In genomic region chr19:57321746-57322145, GRCh38 we compare ENCODE assay signal across 1 cellular context.
TF ChIP-seq lines count a peak whose summit lies in the region.

No MANE protein-coding gene starts in this region.

TF ChIP-seq in GM23338, 12 proteins besides CTCF, POLR2A, EP300 and RAD21:
- TF ChIP-seq JUNB (IDR thresholded peaks at IDR 0.05; ENCODE audit: unreplicated experiment) (no peak), ZNF462 (CRISPR knock-in tag; IDR thresholded peaks at IDR 0.05) (no peak), EZH2phosphoT487 (IDR thresholded peaks at IDR 0.05; ENCODE audit: unreplicated experiment) (no peak), EZH2 (IDR thresholded peaks at IDR 0.05; ENCODE audit: low read depth, unreplicated experiment) (no peak), POLR2AphosphoS5 (IDR thresholded peaks at IDR 0.05; ENCODE audit: low read depth) (no peak), ZNF114 (CRISPR knock-in tag; IDR thresholded peaks at IDR 0.05) (no peak), NANOG (IDR thresholded peaks at IDR 0.05; ENCODE audit: borderline replicate concordance) (no peak), CREB1 (CRISPR knock-in tag; IDR thresholded peaks at IDR 0.05; ENCODE audit: low read depth) (no peak), ZNF331 (CRISPR knock-in tag; IDR thresholded peaks at IDR 0.05; ENCODE audit: low read depth) (no peak), STAT1 (IDR thresholded peaks at IDR 0.05; ENCODE audit: unreplicated experiment) (no peak)
- TF ChIP-seq, protein P1, sequence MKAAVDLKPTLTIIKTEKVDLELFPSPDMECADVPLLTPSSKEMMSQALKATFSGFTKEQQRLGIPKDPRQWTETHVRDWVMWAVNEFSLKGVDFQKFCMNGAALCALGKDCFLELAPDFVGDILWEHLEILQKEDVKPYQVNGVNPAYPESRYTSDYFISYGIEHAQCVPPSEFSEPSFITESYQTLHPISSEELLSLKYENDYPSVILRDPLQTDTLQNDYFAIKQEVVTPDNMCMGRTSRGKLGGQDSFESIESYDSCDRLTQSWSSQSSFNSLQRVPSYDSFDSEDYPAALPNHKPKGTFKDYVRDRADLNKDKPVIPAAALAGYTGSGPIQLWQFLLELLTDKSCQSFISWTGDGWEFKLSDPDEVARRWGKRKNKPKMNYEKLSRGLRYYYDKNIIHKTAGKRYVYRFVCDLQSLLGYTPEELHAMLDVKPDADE (IDR thresholded peaks at IDR 0.05): no peak
- TF ChIP-seq, protein P2, sequence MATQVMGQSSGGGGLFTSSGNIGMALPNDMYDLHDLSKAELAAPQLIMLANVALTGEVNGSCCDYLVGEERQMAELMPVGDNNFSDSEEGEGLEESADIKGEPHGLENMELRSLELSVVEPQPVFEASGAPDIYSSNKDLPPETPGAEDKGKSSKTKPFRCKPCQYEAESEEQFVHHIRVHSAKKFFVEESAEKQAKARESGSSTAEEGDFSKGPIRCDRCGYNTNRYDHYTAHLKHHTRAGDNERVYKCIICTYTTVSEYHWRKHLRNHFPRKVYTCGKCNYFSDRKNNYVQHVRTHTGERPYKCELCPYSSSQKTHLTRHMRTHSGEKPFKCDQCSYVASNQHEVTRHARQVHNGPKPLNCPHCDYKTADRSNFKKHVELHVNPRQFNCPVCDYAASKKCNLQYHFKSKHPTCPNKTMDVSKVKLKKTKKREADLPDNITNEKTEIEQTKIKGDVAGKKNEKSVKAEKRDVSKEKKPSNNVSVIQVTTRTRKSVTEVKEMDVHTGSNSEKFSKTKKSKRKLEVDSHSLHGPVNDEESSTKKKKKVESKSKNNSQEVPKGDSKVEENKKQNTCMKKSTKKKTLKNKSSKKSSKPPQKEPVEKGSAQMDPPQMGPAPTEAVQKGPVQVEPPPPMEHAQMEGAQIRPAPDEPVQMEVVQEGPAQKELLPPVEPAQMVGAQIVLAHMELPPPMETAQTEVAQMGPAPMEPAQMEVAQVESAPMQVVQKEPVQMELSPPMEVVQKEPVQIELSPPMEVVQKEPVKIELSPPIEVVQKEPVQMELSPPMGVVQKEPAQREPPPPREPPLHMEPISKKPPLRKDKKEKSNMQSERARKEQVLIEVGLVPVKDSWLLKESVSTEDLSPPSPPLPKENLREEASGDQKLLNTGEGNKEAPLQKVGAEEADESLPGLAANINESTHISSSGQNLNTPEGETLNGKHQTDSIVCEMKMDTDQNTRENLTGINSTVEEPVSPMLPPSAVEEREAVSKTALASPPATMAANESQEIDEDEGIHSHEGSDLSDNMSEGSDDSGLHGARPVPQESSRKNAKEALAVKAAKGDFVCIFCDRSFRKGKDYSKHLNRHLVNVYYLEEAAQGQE (IDR thresholded peaks at IDR 0.05; ENCODE audit: unreplicated experiment): no peak
